In the genomic region with DNA sequence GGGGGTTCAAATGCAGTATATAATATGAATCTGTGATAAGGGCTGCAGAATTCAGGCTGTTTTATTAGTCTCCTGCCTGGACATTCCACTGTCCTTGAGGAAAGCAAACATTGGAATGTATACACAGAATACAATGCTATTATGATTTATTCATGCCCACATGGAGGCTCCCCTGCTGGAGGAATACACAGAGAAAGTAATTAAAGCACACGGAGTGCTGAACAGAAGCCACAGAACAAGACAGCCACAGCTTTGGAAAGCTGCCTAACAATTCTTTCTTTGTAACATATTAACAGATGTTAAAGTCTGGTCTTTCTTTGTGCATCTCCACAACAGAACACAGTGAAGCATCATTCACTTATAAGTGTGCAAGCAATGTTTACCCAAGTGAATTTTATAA, we compare ENCODE assay signal across 1 cellular context.
TF ChIP-seq lines count a peak whose summit lies in the region.

No MANE protein-coding gene starts in this region.

TF ChIP-seq in GM23338, 12 proteins besides CTCF, POLR2A, EP300 and RAD21 (continued from another document):
- TF ChIP-seq ZNF462 (CRISPR knock-in tag; IDR thresholded peaks at IDR 0.05): no peak
- no peak for TF ChIP-seq EZH2 (IDR thresholded peaks at IDR 0.05; ENCODE audit: low read depth, unreplicated experiment)
